ENCODE assay signal across 11 cellular contexts in the genomic region with DNA sequence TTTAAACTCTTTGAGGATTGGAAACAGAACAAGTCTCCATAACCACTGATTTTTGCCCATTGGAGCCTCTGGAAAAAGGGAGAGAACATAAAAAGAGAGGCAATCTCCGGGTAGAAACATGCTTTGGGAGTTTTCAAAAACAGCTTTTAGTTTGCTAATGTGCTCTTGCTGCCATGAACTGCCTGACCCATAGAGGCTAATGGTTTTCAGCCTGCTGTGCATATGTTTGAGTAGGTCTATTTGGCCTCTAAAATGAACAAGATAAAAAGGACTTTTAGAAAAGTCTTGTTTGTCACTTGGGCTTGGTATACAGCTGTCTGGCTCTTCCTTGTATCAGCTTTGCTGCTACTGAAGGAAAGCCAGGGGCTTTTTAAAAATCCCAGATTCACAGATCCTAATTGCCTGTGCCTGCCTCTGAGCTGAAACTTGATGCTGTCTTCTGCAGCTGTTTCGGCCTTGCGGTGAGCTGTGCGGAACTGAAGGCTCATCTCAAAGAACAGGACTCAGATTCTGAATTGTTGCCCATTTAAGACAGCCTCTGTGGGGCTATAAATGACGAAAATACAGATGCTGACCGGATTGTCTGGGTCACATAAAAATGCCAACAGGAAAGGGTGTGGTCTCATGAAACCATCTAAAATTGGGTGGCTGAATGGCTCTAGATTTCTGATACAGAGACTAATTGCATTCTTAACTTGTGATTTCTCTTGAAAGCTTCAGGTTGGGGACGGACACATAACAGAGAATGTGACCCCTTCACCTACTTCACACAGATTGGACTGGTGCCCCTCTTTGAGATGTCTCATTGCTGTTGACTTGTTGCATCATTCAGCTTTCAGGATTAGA. TPM values are rescaled to one million over a fixed set of nuclear protein-coding genes. Genes with fewer than 3 reads are reported as not detected.
DNase-seq lines count a peak whose midpoint lies in the region; ATAC-seq and TF ChIP-seq lines count a peak whose summit lies in the region.
"Had no signal": no experiment of that assay in that cellular context is flagged by ENCODE, and none has a peak within 500 bp of the region (broad histone marks: within the 10 kb centered on the region; RNA-seq: fewer than 3 reads in every experiment).

No MANE protein-coding gene starts in this region.

- H3K9me3 ChIP-seq in PC-3 (ENCODE audit: low read length) (no peaks in the 10 kb centered on the region), fibroblast of lung (ENCODE audit: control insufficient read depth, insufficient read depth, low read depth, low read length) (no peaks in the 10 kb centered on the region), skeletal muscle satellite cell (replicated peaks; ENCODE audit: low read length) (no peaks in the 10 kb centered on the region), upper lobe of right lung (no peaks in the 10 kb centered on the region)

- H2AFZ ChIP-seq in PC-3 (ENCODE audit: low read length): 0 out of 2 replicates have a peak overlapping the region, but pooled peaks have one; percentile 55
- no peak overlapping the region for H2AFZ ChIP-seq in fibroblast of lung (ENCODE audit: low read length)

- POLR2A ChIA-PET in PC-3 (lab: Charles Lee; ENCODE audit: unreplicated experiment): interaction anchor here (0.5 to 1.0 kb wide), 3 partner anchors 14 to 284 kb away, joined by 3 to 5 read pairs (median 4); no protein-coding TSS in a partner anchor

- H3K4me2 ChIP-seq in PC-3 (ENCODE audit: low read length) (peak overlapping the region; percentile 69), fibroblast of lung (ENCODE audit: extremely low read depth, insufficient read depth, low read length) (peak overlapping the region; percentile 32), skeletal muscle satellite cell (ENCODE audit: low read length) (peak overlapping the region; percentile 68)

- no peaks in the 10 kb centered on the region for H3F3A ChIP-seq in PC-3 (ENCODE audit: low read length, unreplicated experiment)

- H3K27ac ChIP-seq in PC-3 (ENCODE audit: low read length) (peak overlapping the region; percentile 83), fibroblast of lung (ENCODE audit: insufficient read depth, low read length) (no peak overlapping the region), upper lobe of right lung (no peak overlapping the region)
- H3K27ac ChIP-seq: 22Rv1 had no signal

- H3K4me1 ChIP-seq in PC-3 (ENCODE audit: insufficient read depth, low read length) (peaks cover 47% of the 10 kb centered on the region), fibroblast of lung (ENCODE audit: control insufficient read depth, extremely low read depth, insufficient read depth, low read length) (peaks cover 7% of the 10 kb centered on the region), skeletal muscle satellite cell (ENCODE audit: control insufficient read depth, insufficient read depth, low read length) (peaks cover 32% of the 10 kb centered on the region), upper lobe of right lung (no peaks in the 10 kb centered on the region)

- CTCF ChIA-PET in PC-3 (lab: Charles Lee): interaction anchor here (1.5 kb wide), 1 partner anchor 22 kb away, joined by 6 read pairs; no protein-coding TSS in a partner anchor

- ATAC-seq in PC-3: peak; percentile 87
- ATAC-seq in upper lobe of right lung: no peak
- no peak for ATAC-seq in HG03039 (IDR thresholded peaks at IDR 0.05; ENCODE audit: unreplicated experiment)
- ATAC-seq: activated CD8-positive, alpha-beta memory T cell treated with anti-CD3 and anti-CD28 coated beads, Interleukin-2, amount 10 ng/mL, durations not matched to agents 7 days and 5 days had no signal

- H3K27me3 ChIP-seq in PC-3 (ENCODE audit: low read length) (no peaks in the 10 kb centered on the region), fibroblast of lung (ENCODE audit: control insufficient read depth, insufficient read depth, low read length) (no peaks in the 10 kb centered on the region), skeletal muscle satellite cell (ENCODE audit: control insufficient read depth, insufficient read depth, low read length) (no peaks in the 10 kb centered on the region), upper lobe of right lung (no peaks in the 10 kb centered on the region)

- H3K4me3 ChIP-seq in PC-3 (ENCODE audit: low read length) (peak overlapping the region; percentile 38; the same call in 1 of the 2 replicates), fibroblast of lung (replicated peaks in 1 of 4; ENCODE audit: control extremely low read depth in 1 of 4, insufficient read depth in 1 of 4, low read depth in 3 of 4, low read length in 4 of 4) (no peak overlapping the region), skeletal muscle satellite cell (ENCODE audit: low read length) (peak overlapping the region; percentile 30), upper lobe of right lung (no peak overlapping the region)

- DNase-seq in DMS 273 (lab: John Stamatoyannopoulos, UW; ENCODE audit: unreplicated experiment) (peak; percentile 57), DMS 273 treated with DMSO at 0.1 percent for 48 hours (lab: John Stamatoyannopoulos, UW) (no peak), PC-3 (peak; percentile 77), fibroblast of lung (ENCODE audit: low read depth in 2 of 2) (peak; percentile 67 to 72), NCI-H510A (lab: John Stamatoyannopoulos, UW) (no peak), upper lobe of right lung (no peak)
- DNase-seq: activated CD8-positive, alpha-beta memory T cell treated with anti-CD3 and anti-CD28 coated beads, Interleukin-2, amount 10 ng/mL, durations not matched to agents 7 days and 5 days; NCI-H187 treated with DMSO at 0.1 percent for 48 hours had no signal

- H3K9me2 ChIP-seq in PC-3 (replicated peaks; ENCODE audit: low read length): no peaks in the 10 kb centered on the region

- H3K79me2 ChIP-seq in PC-3 (ENCODE audit: low read length) (no peaks in the 10 kb centered on the region), fibroblast of lung (ENCODE audit: control insufficient read depth, insufficient read depth, low read length) (no peaks in the 10 kb centered on the region)

- no peaks in the 10 kb centered on the region for H3K36me3 ChIP-seq in PC-3 (ENCODE audit: low read depth, low read length)
- H3K36me3 ChIP-seq in fibroblast of lung (ENCODE audit: control insufficient read depth, insufficient read depth, low read length): no peaks in the 10 kb centered on the region
- no peaks in the 10 kb centered on the region for H3K36me3 ChIP-seq in skeletal muscle satellite cell (ENCODE audit: insufficient read depth, low read length)
- no peaks in the 10 kb centered on the region for H3K36me3 ChIP-seq in upper lobe of right lung

- H3K9ac ChIP-seq in PC-3 (ENCODE audit: low read length): peak overlapping the region; percentile 39
- H3K9ac ChIP-seq in fibroblast of lung (ENCODE audit: insufficient read depth, low read length): no peak overlapping the region
- H3K9ac ChIP-seq in skeletal muscle satellite cell (ENCODE audit: low read depth, low read length): peak overlapping the region; percentile 74

- intact Hi-C loops in PC-3 (cut with micrococcal nuclease): loop anchor here (5.0 kb wide), 1 partner anchor 309 kb away; a partner anchor contains a TSS
- intact Hi-C loops in upper lobe of right lung (cut with DNase I): no loop called here

- no peak for TF ChIP-seq CTCF in PC-3 (conservative IDR thresholded peaks at IDR 0.05; ENCODE audit: low read depth, low read length)
- no peak for TF ChIP-seq CTCF in fibroblast of lung (conservative IDR thresholded peaks at IDR 0.05 in 1 of 2, IDR thresholded peaks at IDR 0.05 in 1 of 2; ENCODE audit: low read depth in 1 of 2, low read length in 2 of 2)
- no peak for TF ChIP-seq CTCF in upper lobe of right lung (IDR thresholded peaks at IDR 0.05)

- BruUV-seq in PC-3 (replicated peaks; lab: Mats Ljungman, UMichigan): TSS peak; percentile 92

- H4K20me1 ChIP-seq in PC-3 (ENCODE audit: low read length) (no peaks in the 10 kb centered on the region), fibroblast of lung (ENCODE audit: control insufficient read depth, extremely low read depth, insufficient read depth, low read length) (no peaks in the 10 kb centered on the region)

RNA-seq across cellular contexts. Expression of a gene that starts 18.4 kb away (rescaled TPM):
- total RNA-seq in PC-3 (2014; rRNA removed) (11.1 and 11.3 TPM in 2 replicates), fibroblast of lung (5.3 and 5.4 TPM in 2 replicates), upper lobe of right lung (11.5 TPM)
- polyA plus RNA-seq in fibroblast of lung: 5.2 and 6.6 TPM in 2 replicates
- polyA plus RNA-seq in fibroblast of lung (2012): 3.6 and 3.8 TPM in 2 replicates
- 0.89 and 1.7 TPM in 2 replicates for polyA minus RNA-seq in fibroblast of lung (ENCODE audit: low replicate concordance)
- 3.8 and 6.1 TPM in 2 replicates for total RNA-seq in skeletal muscle satellite cell (2012; rRNA removed)

RNA-seq across cellular contexts. Expression of a gene that starts 59.6 kb away (rescaled TPM):
- total RNA-seq in PC-3 (2014; rRNA removed): 52.6 and 77.1 TPM in 2 replicates
- 10.3 and 14.4 TPM in 2 replicates for total RNA-seq in fibroblast of lung
- polyA plus RNA-seq in fibroblast of lung: 40.9 and 48.8 TPM in 2 replicates
- 40.2 and 48.0 TPM in 2 replicates for polyA plus RNA-seq in fibroblast of lung (2012)
- polyA minus RNA-seq in fibroblast of lung (ENCODE audit: low replicate concordance): 150 and 194 TPM in 2 replicates
- 10.6 and 19.9 TPM in 2 replicates for total RNA-seq in skeletal muscle satellite cell (2012; rRNA removed)
- total RNA-seq in upper lobe of right lung: 87.4 TPM

Comparison
In these comparisons a context has a peak if more than half of its experiments do, and no peak if none do; other contexts are left out.
1. DNase-seq: peak in DMS 273 (single experiment), PC-3 (single experiment) and fibroblast of lung (2 of 2); none in DMS 273 treated with DMSO at 0.1 percent for 48 hours (single experiment), NCI-H510A (single experiment) and upper lobe of right lung (single experiment).
2. H3K4me3 ChIP-seq: peak in PC-3 (single experiment) and skeletal muscle satellite cell (single experiment); none in fibroblast of lung (0 of 4) and upper lobe of right lung (single experiment).
3. Peak in every context shown above with its lines, with median percentiles within 50 percentile points of each other: H3K4me2 ChIP-seq.